21 cellular contexts compared by ENCODE assay signal in genomic region chr3:117618462-117618861, GRCh38.
DNase-seq lines count a peak whose midpoint lies in the region; TF ChIP-seq lines count a peak whose summit lies in the region.
"Had no signal": no experiment of that assay in that cellular context is flagged by ENCODE, and none has a peak within 500 bp of the region (broad histone marks: within the 10 kb centered on the region; RNA-seq: fewer than 3 reads in every experiment).

No MANE protein-coding gene starts in this region.

- no peak overlapping the region for H3K4me2 ChIP-seq in GM23248 (ENCODE audit: unreplicated experiment)
- H3K4me2 ChIP-seq: A549; BLaER1 treated with 17β-estradiol and CSF1 and Interleukin-3, amounts not matched to agents 10 nM and 100 nM had no signal

- no peaks in the 10 kb centered on the region for H4K20me1 ChIP-seq in GM23248 (ENCODE audit: insufficient read depth)
- H4K20me1 ChIP-seq: BLaER1 treated with 17β-estradiol and CSF1 and Interleukin-3, amounts not matched to agents 10 nM and 100 nM had no signal

- no peak overlapping the region for H3K4me3 ChIP-seq in GM23248
- H3K4me3 ChIP-seq in fibroblast of mammary gland (ENCODE audit: control insufficient read depth, low read depth, low read length) = no peak overlapping the region
- H3K4me3 ChIP-seq in transverse colon = no peak overlapping the region
- H3K4me3 ChIP-seq: A549; BLaER1 treated with 17β-estradiol and CSF1 and Interleukin-3, amounts not matched to agents 10 nM and 100 nM; GM12878 had no signal

- no peaks in the 10 kb centered on the region for H3K79me2 ChIP-seq in GM23248 (ENCODE audit: insufficient read depth)

- H3K4me1 ChIP-seq in GM23248 (ENCODE audit: insufficient read depth) (peaks cover 18% of the 10 kb centered on the region), transverse colon (no peaks in the 10 kb centered on the region)

- TF ChIP-seq POLR2A in transverse colon (IDR thresholded peaks at IDR 0.05) = no peak

- H3K27ac ChIP-seq in GM23248 (no peak overlapping the region), transverse colon (no peak overlapping the region)
- H3K27ac ChIP-seq: A549; BLaER1 treated with 17β-estradiol and CSF1 and Interleukin-3, amounts not matched to agents 10 nM and 100 nM had no signal

- 48 to 53% methylated on average over 1 of the region's 1 CpG for WGBS in GM23248 (ENCODE audit: low coverage in 1 of 2, low lambda C conversion rate in 2 of 2, missing lambda C conversion rate in 2 of 2), 2 experiments
- 67 to 71% methylated on average over 1 of the region's 1 CpG for WGBS in transverse colon (ENCODE audit: low coverage in 1 of 2), 2 donors

- peak; percentile 18 for DNase-seq in GM23248
- peak; percentile 56 for DNase-seq in RPMI8226
- DNase-seq in fibroblast of mammary gland (ENCODE audit: low read depth) = peak; percentile 4
- DNase-seq in transverse colon = no peak
- DNase-seq in HuH-7.5 (ENCODE audit: low spot score) = no peak
- no peak for DNase-seq in NCI-H2227 (lab: John Stamatoyannopoulos, UW; ENCODE audit: unreplicated experiment)
- DNase-seq: 8988T; ACHN; AML-193; BE2C; CD4-positive, alpha-beta T cell; CD8-positive, alpha-beta memory T cell; DMS 273 treated with DMSO at 0.1 percent for 48 hours; DMS79; EL; GDM1; H7; HCEC 1CT had no signal

- H3K9ac ChIP-seq in GM23248 = no peak overlapping the region
- H3K9ac ChIP-seq: BLaER1 treated with 17β-estradiol and CSF1 and Interleukin-3, amounts not matched to agents 10 nM and 100 nM had no signal

- intact Hi-C loops in transverse colon (cut with DNase I; ENCODE audit: low total_unique reads) = no loop called here

- no peaks in the 10 kb centered on the region for H3K36me3 ChIP-seq in GM23248 (ENCODE audit: low read depth)
- no peaks in the 10 kb centered on the region for H3K36me3 ChIP-seq in transverse colon
- H3K36me3 ChIP-seq: BE2C; BLaER1 treated with 17β-estradiol and CSF1 and Interleukin-3, amounts not matched to agents 10 nM and 100 nM had no signal

- no peaks in the 10 kb centered on the region for H3K27me3 ChIP-seq in GM23248 (replicated peaks; ENCODE audit: insufficient read depth)
- H3K27me3 ChIP-seq in transverse colon = no peaks in the 10 kb centered on the region
- H3K27me3 ChIP-seq: BE2C; BLaER1 treated with 17β-estradiol and CSF1 and Interleukin-3, amounts not matched to agents 10 nM and 100 nM had no signal

- H3F3A ChIP-seq in GM23248 (ENCODE audit: insufficient read depth) = peaks cover 16% of the 10 kb centered on the region

- H3K9me3 ChIP-seq in GM23248 (ENCODE audit: low read depth) (no peaks in the 10 kb centered on the region), transverse colon (no peaks in the 10 kb centered on the region)
- H3K9me3 ChIP-seq: A549; BE2C; BLaER1 treated with 17β-estradiol and CSF1 and Interleukin-3, amounts not matched to agents 10 nM and 100 nM had no signal

- no peak for TF ChIP-seq CTCF in fibroblast of mammary gland (conservative IDR thresholded peaks at IDR 0.05; ENCODE audit: control insufficient read depth, insufficient read depth, low read depth, low read length)
- no peak for TF ChIP-seq CTCF in transverse colon (IDR thresholded peaks at IDR 0.05)

- TF ChIP-seq EP300 in transverse colon (IDR thresholded peaks at IDR 0.05; ENCODE audit: low read depth) = no peak

- no peaks in the 10 kb centered on the region for H3K9me2 ChIP-seq in GM23248 (ENCODE audit: insufficient read depth)

- in situ Hi-C loops in GM23248 (cut with MboI) (no loop called here), transverse colon (cut with MboI; ENCODE audit: low pct_ligation_motif_present in 1 of 4, low pct_unique_long_range_greater_than_20kb in 1 of 4, low sequenced_read_pairs in 3 of 4) (loop anchor here in 1 of 4 donors (25.0 kb wide), 1 partner anchor 94 kb away; no protein-coding TSS in a partner anchor)

- H2AFZ ChIP-seq in GM23248 = no peak overlapping the region

Comparison
In these comparisons a context has a peak if more than half of its experiments do, and no peak if none do; other contexts are left out.
1. DNase-seq: peak in GM23248 (single experiment), RPMI8226 (single experiment) and fibroblast of mammary gland (single experiment); none in transverse colon (single experiment), HuH-7.5 (single experiment) and NCI-H2227 (single experiment).